Comparison of ENCODE assay signal across 13 cellular contexts in the genomic region with DNA sequence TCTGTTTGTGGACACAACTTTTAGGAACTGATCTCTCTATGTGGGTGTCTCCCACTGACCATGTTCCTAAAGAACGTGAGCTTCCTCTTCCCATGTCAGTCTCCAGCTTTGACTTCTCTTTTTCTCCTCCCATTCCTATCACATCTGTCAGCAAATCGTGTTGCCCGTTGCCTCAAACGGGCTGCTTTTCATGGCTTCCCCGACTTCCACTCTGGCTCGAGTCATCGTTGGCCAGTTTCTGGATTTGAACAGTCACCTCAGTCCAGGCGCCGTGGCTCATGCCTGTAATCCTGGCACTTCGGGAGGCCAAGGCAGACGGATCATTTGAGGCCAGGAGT. TPM values are rescaled to one million over a fixed set of nuclear protein-coding genes. Genes with fewer than 3 reads are reported as not detected.
DNase-seq lines count a peak whose midpoint lies in the region; ATAC-seq and TF ChIP-seq lines count a peak whose summit lies in the region.
"Had no signal": no experiment of that assay in that cellular context is flagged by ENCODE, and none has a peak within 500 bp of the region (broad histone marks: within the 10 kb centered on the region; RNA-seq: fewer than 3 reads in every experiment).

No MANE protein-coding gene starts in this region.

- no peaks in the 10 kb centered on the region for H3K27me3 ChIP-seq in fibroblast of lung (ENCODE audit: control insufficient read depth, insufficient read depth, low read length)

- H3K4me1 Mint-ChIP-seq in activated CD4-positive, alpha-beta T cell treated with anti-CD3 and anti-CD28 coated beads, Interleukin-2, amount 10 ng/mL, durations not matched to agents 24 days and 14 days, result peaks cover 67% of the 10 kb centered on the region
- peaks cover 90% of the 10 kb centered on the region for H3K4me1 Mint-ChIP-seq in stimulated activated memory B cell treated with anti-CD40 and anti-IgM and Interleukin-4, amounts not matched to agents 10 μg/mL and 1 μg/mL and 100 μg/mL, for 72 hours

- peak overlapping the region in 1 of 4 experiments; percentile 27 for H3K4me3 ChIP-seq in fibroblast of lung (replicated peaks in 1 of 4; ENCODE audit: control extremely low read depth in 1 of 4, insufficient read depth in 1 of 4, low read depth in 3 of 4, low read length in 4 of 4)

- peak overlapping the region; percentile 78 for H3K4me2 ChIP-seq in fibroblast of lung (ENCODE audit: extremely low read depth, insufficient read depth, low read length)

- H3K27ac ChIP-seq in RWPE1 (peak overlapping the region; percentile 57), fibroblast of lung (ENCODE audit: insufficient read depth, low read length) (peak overlapping the region; percentile 22)

- no peaks in the 10 kb centered on the region for H3K9me3 ChIP-seq in fibroblast of lung (ENCODE audit: control insufficient read depth, insufficient read depth, low read depth, low read length)

- H3K36me3 ChIP-seq in fibroblast of lung (ENCODE audit: control insufficient read depth, insufficient read depth, low read length), result peaks cover 4% of the 10 kb centered on the region

- peak overlapping the region; percentile 53 for H3K4me3 Mint-ChIP-seq in activated CD4-positive, alpha-beta T cell treated with anti-CD3 and anti-CD28 coated beads, Interleukin-2, amount 10 ng/mL, durations not matched to agents 24 days and 14 days
- peak overlapping the region; percentile 14 for H3K4me3 Mint-ChIP-seq in stimulated activated memory B cell treated with anti-CD40 and anti-IgM and Interleukin-4, amounts not matched to agents 10 μg/mL and 1 μg/mL and 100 μg/mL, for 72 hours

- no peaks in the 10 kb centered on the region for H3K9me3 Mint-ChIP-seq in activated CD4-positive, alpha-beta T cell treated with anti-CD3 and anti-CD28 coated beads, Interleukin-2, amount 10 ng/mL, durations not matched to agents 24 days and 14 days
- H3K9me3 Mint-ChIP-seq in stimulated activated memory B cell treated with anti-CD40 and anti-IgM and Interleukin-4, amounts not matched to agents 10 μg/mL and 1 μg/mL and 100 μg/mL, for 72 hours, result no peaks in the 10 kb centered on the region

- H3K9ac ChIP-seq in fibroblast of lung (ENCODE audit: insufficient read depth, low read length), result no peak overlapping the region

- TF ChIP-seq CTCF in RWPE1 (conservative IDR thresholded peaks at IDR 0.05; ENCODE audit: low read depth) (no peak), fibroblast of lung (conservative IDR thresholded peaks at IDR 0.05 in 1 of 2, IDR thresholded peaks at IDR 0.05 in 1 of 2; ENCODE audit: low read depth in 1 of 2, low read length in 2 of 2) (no peak)

- peaks cover 3% of the 10 kb centered on the region for H4K20me1 ChIP-seq in fibroblast of lung (ENCODE audit: control insufficient read depth, extremely low read depth, insufficient read depth, low read length)

- H3K4me1 ChIP-seq in fibroblast of lung (ENCODE audit: control insufficient read depth, extremely low read depth, insufficient read depth, low read length), result peaks cover 14% of the 10 kb centered on the region

- CTCF ChIA-PET in RWPE1 (lab: Yijun Ruan, JAX), result no interaction called here

- DNase-seq in activated CD4-positive, alpha-beta T cell treated with anti-CD3 and anti-CD28 coated beads, Interleukin-2, amount 10 ng/mL, durations not matched to agents 24 days and 14 days, result no peak
- DNase-seq in activated CD4-positive, alpha-beta T cell treated with anti-CD3 and anti-CD28 coated beads, Interleukin-2, amount 50 U/mL, for 48 hours, result no peak
- DNase-seq in RWPE1 (ENCODE audit: low spot score) (no peak), fibroblast of lung (ENCODE audit: low read depth in 2 of 2) (peak in 1 of 2 donors; percentile 55), inferior parietal cortex (ENCODE audit: extremely low spot score) (no peak), activated gamma-delta T cell (lab: John Stamatoyannopoulos, UW) (no peak), GOT3 (lab: John Stamatoyannopoulos, UW) (no peak)
- DNase-seq: ACHN, GF-D8, NCI-H146 had no signal

- POLR2A ChIA-PET in RWPE1 (lab: Yijun Ruan, JAX; ENCODE audit: low non-redundant PET), result no interaction called here

- H3K36me3 Mint-ChIP-seq in activated CD4-positive, alpha-beta T cell treated with anti-CD3 and anti-CD28 coated beads, Interleukin-2, amount 10 ng/mL, durations not matched to agents 24 days and 14 days (ENCODE audit: low read depth), result peaks cover 37% of the 10 kb centered on the region
- H3K36me3 Mint-ChIP-seq in stimulated activated memory B cell treated with anti-CD40 and anti-IgM and Interleukin-4, amounts not matched to agents 10 μg/mL and 1 μg/mL and 100 μg/mL, for 72 hours, result peaks cover 6% of the 10 kb centered on the region

- H3K27ac Mint-ChIP-seq in activated CD4-positive, alpha-beta T cell treated with anti-CD3 and anti-CD28 coated beads, Interleukin-2, amount 10 ng/mL, durations not matched to agents 24 days and 14 days, result peak overlapping the region; percentile 78
- H3K27ac Mint-ChIP-seq in stimulated activated memory B cell treated with anti-CD40 and anti-IgM and Interleukin-4, amounts not matched to agents 10 μg/mL and 1 μg/mL and 100 μg/mL, for 72 hours, result peak overlapping the region; percentile 94
- H3K27ac Mint-ChIP-seq: brain had no signal

- H3K27me3 Mint-ChIP-seq in activated CD4-positive, alpha-beta T cell treated with anti-CD3 and anti-CD28 coated beads, Interleukin-2, amount 10 ng/mL, durations not matched to agents 24 days and 14 days, result no peaks in the 10 kb centered on the region
- H3K27me3 Mint-ChIP-seq in stimulated activated memory B cell treated with anti-CD40 and anti-IgM and Interleukin-4, amounts not matched to agents 10 μg/mL and 1 μg/mL and 100 μg/mL, for 72 hours, result no peaks in the 10 kb centered on the region

- intact Hi-C loops in activated CD4-positive, alpha-beta T cell treated with anti-CD3 and anti-CD28 coated beads, Interleukin-2, amount 10 ng/mL, durations not matched to agents 24 days and 14 days (cut with micrococcal nuclease), result loop anchor here (5.0 kb wide), 2 partner anchors 43 to 93 kb away; no protein-coding TSS in a partner anchor

- ATAC-seq in stimulated activated memory B cell treated with anti-CD40 and anti-IgM and Interleukin-4, amounts not matched to agents 10 μg/mL and 1 μg/mL and 100 μg/mL, for 72 hours, result no peak
- ATAC-seq: esophagus mucosa had no signal

- peaks cover 100% of the 10 kb centered on the region for H3K79me2 ChIP-seq in fibroblast of lung (ENCODE audit: control insufficient read depth, insufficient read depth, low read length)

- H2AFZ ChIP-seq in fibroblast of lung (ENCODE audit: low read length), result no peak overlapping the region

RNA-seq across cellular contexts. Expression of gene ABCC1, which starts 5.4 kb away (rescaled TPM):
- total RNA-seq in activated CD4-positive, alpha-beta T cell treated with anti-CD3 and anti-CD28 coated beads, Interleukin-2, amount 10 ng/mL, durations not matched to agents 24 days and 14 days, result 92.2 and 93.5 TPM in 2 replicates
- 73.2 and 178 TPM in 2 replicates for total RNA-seq in fibroblast of lung
- 54.1 and 82.1 TPM in 2 replicates for polyA plus RNA-seq in fibroblast of lung
- 103 and 125 TPM in 2 replicates for polyA plus RNA-seq in fibroblast of lung (2012)
- polyA minus RNA-seq in fibroblast of lung (ENCODE audit: low replicate concordance), result 861 and 1,173 TPM in 2 replicates
